In the genomic region with DNA sequence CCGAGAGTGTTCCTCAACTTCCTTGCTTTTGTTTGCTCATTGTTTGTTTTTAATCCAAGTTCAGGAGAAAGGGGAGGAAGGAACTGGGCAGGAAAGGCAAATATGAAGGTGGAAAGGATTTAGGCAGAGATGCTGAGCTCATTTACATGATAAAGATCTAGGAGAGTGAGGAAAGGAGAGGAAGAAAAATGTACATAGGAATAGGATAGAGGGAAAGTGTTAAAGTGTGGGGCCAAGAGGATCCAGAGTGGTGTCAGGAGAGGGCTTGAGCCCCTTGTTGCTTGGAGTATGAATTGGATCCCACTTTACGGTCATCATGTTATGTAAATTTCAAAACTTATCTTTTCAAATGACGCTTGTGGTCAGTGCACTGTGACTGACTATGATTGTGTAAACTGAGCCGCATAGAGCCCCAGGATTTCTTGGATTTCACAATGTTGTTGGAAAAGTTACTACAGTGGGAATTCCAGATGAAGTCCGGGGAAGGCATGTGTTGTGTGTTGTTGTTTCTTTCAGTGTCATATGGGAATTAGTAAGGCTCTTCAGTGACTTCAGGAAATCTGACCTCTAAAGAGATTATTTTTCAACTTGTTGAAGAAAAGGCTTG, we compare ENCODE assay signal across 8 cellular contexts. TPM values are rescaled to one million over a fixed set of nuclear protein-coding genes. Genes with fewer than 3 reads are reported as not detected.
DNase-seq lines count a peak whose midpoint lies in the region; ATAC-seq and TF ChIP-seq lines count a peak whose summit lies in the region.
"Had no signal": no experiment of that assay in that cellular context is flagged by ENCODE, and none has a peak within 500 bp of the region (broad histone marks: within the 10 kb centered on the region; RNA-seq: fewer than 3 reads in every experiment).

No MANE protein-coding gene starts in this region.

- peak overlapping the region in 3 of 4 donors; percentile 23 to 66 (median 60) for H3K27ac ChIP-seq in tibial nerve
- H3K27ac ChIP-seq: KMS-11 had no signal

- peaks cover 27% of the 10 kb centered on the region for H3K4me1 Mint-ChIP-seq in MCF 10A (ENCODE audit: insufficient read depth, unreplicated experiment)

- H3K4me1 ChIP-seq in tibial nerve = peaks cover 0 to 39% (median 5%) of the 10 kb centered on the region in 4 donors

- H3K27ac Mint-ChIP-seq in MCF 10A (ENCODE audit: low read depth, unreplicated experiment) = peak overlapping the region; percentile 59

- no peak for TF ChIP-seq POLR2A in tibial nerve (IDR thresholded peaks at IDR 0.05)

- no peaks in the 10 kb centered on the region for H3K27me3 Mint-ChIP-seq in MCF 10A (ENCODE audit: insufficient read depth, unreplicated experiment)

- TF ChIP-seq CTCF in MCF 10A (IDR thresholded peaks at IDR 0.05; ENCODE audit: unreplicated experiment) (no peak), tibial nerve (IDR thresholded peaks at IDR 0.05) (no peak)

- CTCF ChIA-PET in MCF 10A (lab: Yijun Ruan, JAX) = interaction anchor here (0.6 to 1.9 kb wide), 6 partner anchors 8 to 652 kb away, joined by 3 to 5 read pairs (median 4); no protein-coding TSS in a partner anchor

- intact Hi-C loops in MCF 10A (cut with micrococcal nuclease) = loop anchor here (1.0 kb wide), 1 partner anchor 16 kb away; no protein-coding TSS in a partner anchor

- H3K36me3 Mint-ChIP-seq in MCF 10A (ENCODE audit: insufficient read depth, unreplicated experiment) = no peaks in the 10 kb centered on the region

- ATAC-seq in HG03442 (IDR thresholded peaks at IDR 0.05; ENCODE audit: unreplicated experiment) = no peak

- H3K4me3 Mint-ChIP-seq in MCF 10A (ENCODE audit: unreplicated experiment) = peak overlapping the region; percentile 11

- no peaks in the 10 kb centered on the region for H3K9me3 Mint-ChIP-seq in MCF 10A (ENCODE audit: unreplicated experiment)

- no peaks in the 10 kb centered on the region for H3K9me3 ChIP-seq in tibial nerve

- H3K4me3 ChIP-seq in tibial nerve = no peak overlapping the region

- DNase-seq in HT1080 (ENCODE audit: low read depth) (peak; percentile 67), MCF 10A (ENCODE audit: unreplicated experiment) (peak; percentile 95), iris pigment epithelial cell (ENCODE audit: low read depth) (peak; percentile 86), tibial nerve (ENCODE audit: low spot score in 2 of 2) (peak in 1 of 2 donors; percentile 57), NCI-H748 treated with DMSO at 0.1 percent for 48 hours (lab: John Stamatoyannopoulos, UW) (no peak), KG1 (lab: John Stamatoyannopoulos, UW) (no peak)

- WGBS in tibial nerve, 2 donors = 52 to 54% methylated on average over 5 of the region's 5 CpGs

- no peaks in the 10 kb centered on the region for H3K27me3 ChIP-seq in tibial nerve

- peak in 1 of 2 donors; percentile 89 for TF ChIP-seq EP300 in tibial nerve (IDR thresholded peaks at IDR 0.05)

- POLR2A ChIA-PET in MCF 10A (lab: Yijun Ruan, JAX) = interaction anchor here (0.6 to 2.8 kb wide), 10 partner anchors 9 to 365 kb away, joined by 3 to 58 read pairs (median 4); a partner anchor contains a TSS

- no TSS peak for BruUV-seq in MCF 10A (replicated peaks; lab: Mats Ljungman, UMichigan)

- H3K36me3 ChIP-seq in tibial nerve = no peaks in the 10 kb centered on the region

RNA-seq across cellular contexts. Expression of a gene that starts 15.0 kb away (rescaled TPM):
- total RNA-seq in HT1080 (2014; rRNA removed; shearing (Covaris generic)) = 6.2 and 7.5 TPM in 2 replicates
- polyA plus RNA-seq in HT1080 (2015; cell fraction: cytosol; rRNA removed) = 8.2 and 11.2 TPM in 2 replicates
- polyA plus RNA-seq in HT1080 (2015; cell fraction: nucleus; rRNA removed) = 28.6 and 31.8 TPM in 2 replicates
- total RNA-seq in MCF 10A (2022) (8.0 and 14.8 TPM in 2 replicates), tibial nerve (10 to 100 TPM; 15.3 to 55.9 (median 45.4) TPM)

RNA-seq across cellular contexts. Expression of a gene that starts 17.8 kb away (rescaled TPM):
- total RNA-seq in HT1080 (2014; rRNA removed; shearing (Covaris generic)) = not detected in 2 replicates
- polyA plus RNA-seq in HT1080 (2015; cell fraction: cytosol; rRNA removed) = not detected in 2 replicates
- polyA plus RNA-seq in HT1080 (2015; cell fraction: nucleus; rRNA removed) = not detected in 2 replicates
- total RNA-seq in MCF 10A (2022) (not detected in 2 replicates), tibial nerve (not detected)

Comparison
In these comparisons a context has a peak if more than half of its experiments do, and no peak if none do; other contexts are left out.
1. DNase-seq: peak in HT1080 (single experiment), MCF 10A (single experiment) and iris pigment epithelial cell (single experiment); none in NCI-H748 treated with DMSO at 0.1 percent for 48 hours (single experiment) and KG1 (single experiment).